Comparison of ENCODE assay signal across 8 cellular contexts in genomic region chr5:132865668-132866341, GRCh38. TPM values are rescaled to one million over a fixed set of nuclear protein-coding genes. Genes with fewer than 3 reads are reported as not detected.
DNase-seq lines count a peak whose midpoint lies in the region; ATAC-seq and TF ChIP-seq lines count a peak whose summit lies in the region.

No MANE protein-coding gene starts in this region.

- H3K4me1 ChIP-seq in IMR-90 (ENCODE audit: control insufficient read depth, insufficient read depth, low read length) (peaks cover 3% of the 10 kb centered on the region; the same call in 1 of the 2 replicates), mucosa of stomach (ENCODE audit: control insufficient read depth, insufficient read depth, low read length) (peaks cover 4% of the 10 kb centered on the region)

- H3K4ac ChIP-seq in IMR-90 (ENCODE audit: low read depth, low read length): peak overlapping the region; percentile 68

- BruUV-seq in IMR-90 (replicated peaks; lab: Mats Ljungman, UMichigan): no TSS peak

- POLR2A ChIA-PET in IMR-90 (lab: Charles Lee; ENCODE audit: unreplicated experiment): interaction anchor here (1.4 kb wide), 1 partner anchor 84 kb away, joined by 4 read pairs; no protein-coding TSS in a partner anchor

- H2BK5ac ChIP-seq in IMR-90 (ENCODE audit: low read depth, low read length, poor library complexity, severe bottlenecking): peak overlapping the region; percentile 53

- H3K56ac ChIP-seq in IMR-90 (ENCODE audit: extremely low read depth, insufficient read depth, low read length): peak overlapping the region; percentile 62; the same call in 1 of the 2 replicates

- peak overlapping the region; percentile 67 for H3K14ac ChIP-seq in IMR-90 (replicated peaks; ENCODE audit: low read depth, low read length)

- intact Hi-C loops in Right ventricle myocardium inferior (cut with DNase I): loop anchor here (1.0 kb wide), 1 partner anchor 36 kb away; the partner anchor contains the start of gene SHROOM1
- intact Hi-C loops in cardiac septum (cut with DNase I): loop anchor here (1.0 to 10.0 kb wide), 4 partner anchors 35 to 186 kb away; partner anchors contain the start of genes AFF4, HSPA4, SEPTIN8 and SHROOM1
- intact Hi-C loops in IMR-90 (cut with micrococcal nuclease): loop anchor here (1.0 to 5.0 kb wide), 3 partner anchors 36 to 481 kb away; partner anchors contain the start of gene SHROOM1

- in situ Hi-C loops in IMR-90 (cut with MboI; ENCODE audit: low sequenced_read_pairs): no loop called here

- WGBS in IMR-90 (ENCODE audit: extremely low coverage in 2 of 2, insufficient read length in 1 of 2), 2 experiments: 8% methylated on average over 8 of the region's 30 CpGs; no CpG with 5 or more reads in 1 of the 2 experiments

- TF ChIP-seq RAD21 in IMR-90 (IDR thresholded peaks at IDR 0.05; ENCODE audit: low read length): no peak

- no peak for TF ChIP-seq POLR2A in IMR-90 (IDR thresholded peaks at IDR 0.05; ENCODE audit: low read depth, low read length)

- H2BK15ac ChIP-seq in IMR-90 (ENCODE audit: low read depth, low read length): no peak overlapping the region

- H4K5ac ChIP-seq in IMR-90 (ENCODE audit: low read depth, low read length): peak overlapping the region; percentile 89

- H3K27me3 ChIP-seq in IMR-90 (ENCODE audit: control insufficient read depth, insufficient read depth, low read length): no peaks in the 10 kb centered on the region
- no peaks in the 10 kb centered on the region for H3K27me3 ChIP-seq in mucosa of stomach (ENCODE audit: control insufficient read depth, insufficient read depth, low read length)

- no peak for TF ChIP-seq CTCF in IMR-90 (conservative IDR thresholded peaks at IDR 0.05; ENCODE audit: low read depth, low read length)
- no peak for TF ChIP-seq CTCF in choroid plexus epithelial cell (conservative IDR thresholded peaks at IDR 0.05; ENCODE audit: low read depth, low read length)

- peak overlapping the region; percentile 54; the same call in 1 of the 2 replicates for H3K23ac ChIP-seq in IMR-90 (ENCODE audit: low read depth, low read length)

- H2BK20ac ChIP-seq in IMR-90 (ENCODE audit: low read depth, low read length): no peak overlapping the region

- peak overlapping the region; percentile 76 for H2AK9ac ChIP-seq in IMR-90 (replicated peaks; ENCODE audit: low read depth, low read length, poor library complexity)

- dilution Hi-C loops in IMR-90 (cut with HindIII; ENCODE audit: low sequenced_read_pairs, unreplicated experiment): no loop called here

- peak overlapping the region; percentile 77 to 91 for H4K8ac ChIP-seq in IMR-90 (ENCODE audit: low read depth in 2 of 2, low read length in 2 of 2)

- peaks cover 9 to 28% of the 10 kb centered on the region in 2 experiments for H3K79me1 ChIP-seq in IMR-90 (ENCODE audit: low read depth in 1 of 2, low read length in 2 of 2)

- peak overlapping the region; percentile 68 for H3K27ac ChIP-seq in IMR-90 (ENCODE audit: insufficient read depth, low read length)

- DNase-seq in Right ventricle myocardium inferior (ENCODE audit: missing footprints) (no peak), cardiac septum (ENCODE audit: low spot score) (no peak), IMR-90 (no peak), choroid plexus epithelial cell (ENCODE audit: low read depth) (no peak), KG1 (lab: John Stamatoyannopoulos, UW) (no peak), mucosa of gallbladder (ENCODE audit: low spot score) (no peak)

- H3K36me3 ChIP-seq in IMR-90 (ENCODE audit: control insufficient read depth, insufficient read depth, low read length) (peaks cover 16% of the 10 kb centered on the region), mucosa of stomach (ENCODE audit: control insufficient read depth, insufficient read depth, low read length) (no peaks in the 10 kb centered on the region)

- ATAC-seq in Right ventricle myocardium inferior (peak; percentile 41), IMR-90 (ENCODE audit: low read depth) (no peak), GM18520 (IDR thresholded peaks at IDR 0.05; ENCODE audit: unreplicated experiment) (no peak)

- peak overlapping the region; percentile 56 for H3K9ac ChIP-seq in IMR-90 (ENCODE audit: low read depth, low read length)
- H3K9ac ChIP-seq in mucosa of stomach (ENCODE audit: low read length): peak overlapping the region; percentile 94

- CTCF ChIA-PET in IMR-90 (lab: Yijun Ruan, JAX): interaction anchor here (0.7 to 2.0 kb wide), 4 partner anchors 10 to 37 kb away, joined by 3 to 7 read pairs (median 4); partner anchors contain the start of gene SHROOM1

- H3K18ac ChIP-seq in IMR-90 (ENCODE audit: low read depth, low read length): peak overlapping the region; percentile 1; the same call in 1 of the 2 replicates

- H3K4me3 ChIP-seq in IMR-90 (ENCODE audit: insufficient read depth, low read depth, low read length) (peak overlapping the region; percentile 81), choroid plexus epithelial cell (ENCODE audit: low read depth, low read length) (peak overlapping the region; percentile 95), mucosa of stomach (ENCODE audit: low read length) (peak overlapping the region; percentile 92)

- peak overlapping the region; percentile 36 for H3K4me2 ChIP-seq in IMR-90 (ENCODE audit: low read depth, low read length)

- H4K91ac ChIP-seq in IMR-90 (ENCODE audit: insufficient read depth, low read depth, low read length): peak overlapping the region; percentile 47

- H3K9me3 ChIP-seq in IMR-90 (ENCODE audit: control insufficient read depth, insufficient read depth, low read length): no peaks in the 10 kb centered on the region
- H3K9me3 ChIP-seq in mucosa of stomach (ENCODE audit: control insufficient read depth, low read length): no peaks in the 10 kb centered on the region

- peaks cover 5% of the 10 kb centered on the region for H3K9me1 ChIP-seq in IMR-90 (ENCODE audit: insufficient read depth, low read length)

- H2AK5ac ChIP-seq in IMR-90 (ENCODE audit: low read depth, low read length): peak overlapping the region; percentile 32

- H2AFZ ChIP-seq in IMR-90 (replicated peaks; ENCODE audit: low read length, poor library complexity): peak overlapping the region; percentile 97

- peaks cover 13% of the 10 kb centered on the region; the same call in 1 of the 2 replicates for H4K20me1 ChIP-seq in IMR-90 (ENCODE audit: insufficient read depth, low read length)

- peak overlapping the region; percentile 56 for H2BK120ac ChIP-seq in IMR-90 (ENCODE audit: low read depth, low read length)

TF ChIP-seq in IMR-90, 13 proteins besides CTCF, POLR2A, EP300 and RAD21 (continues in another document):
- TF ChIP-seq CEBPB (IDR thresholded peaks at IDR 0.05; ENCODE audit: low read depth, low read length): no peak
- TF ChIP-seq MXI1 (IDR thresholded peaks at IDR 0.05; ENCODE audit: borderline replicate concordance, low read depth, low read length): no peak
- no peak for TF ChIP-seq RFX5 (IDR thresholded peaks at IDR 0.05; ENCODE audit: low read depth, low read length)
- no peak for TF ChIP-seq MAZ (IDR thresholded peaks at IDR 0.05; ENCODE audit: borderline replicate concordance, low read depth, low read length)
- no peak for TF ChIP-seq ELK1 (IDR thresholded peaks at IDR 0.05; ENCODE audit: borderline replicate concordance, low read depth, low read length)
- TF ChIP-seq MAFK (IDR thresholded peaks at IDR 0.05; ENCODE audit: low read depth, low read length): no peak

RNA-seq across cellular contexts. Expression of gene GDF9, which starts 0.5 kb away (rescaled TPM):
- 0.24 TPM for total RNA-seq in Right ventricle myocardium inferior
- 0.43 TPM for total RNA-seq in cardiac septum
- 0.18 and 0.28 TPM in 2 replicates for total RNA-seq in IMR-90 (2012; rRNA removed)
- 0.16 and 0.21 TPM in 2 replicates for polyA plus RNA-seq in IMR-90 (2012; rRNA removed)
- 0.01 and 0.02 TPM in 2 replicates for polyA plus RNA-seq in IMR-90 (2012; cell fraction: cytosol; rRNA removed)
- polyA plus RNA-seq in IMR-90 (2012; cell fraction: nucleus; rRNA removed; ENCODE audit: low replicate concordance): 0.14 and 0.57 TPM in 2 replicates
- total RNA-seq in mucosa of gallbladder: 0.09 TPM

RNA-seq across cellular contexts. Expression of gene UQCRQ, which starts 0.6 kb away (rescaled TPM):
- 1,774 TPM for total RNA-seq in Right ventricle myocardium inferior
- 1,426 TPM for total RNA-seq in cardiac septum
- total RNA-seq in IMR-90 (2012; rRNA removed): 69.7 and 73.7 TPM in 2 replicates
- polyA plus RNA-seq in IMR-90 (2012; rRNA removed): 292 and 406 TPM in 2 replicates
- 213 and 412 TPM in 2 replicates for polyA plus RNA-seq in IMR-90 (2012; cell fraction: cytosol; rRNA removed)
- polyA plus RNA-seq in IMR-90 (2012; cell fraction: nucleus; rRNA removed; ENCODE audit: low replicate concordance): 72.8 and 108 TPM in 2 replicates
- 625 TPM for total RNA-seq in mucosa of gallbladder

RNA-seq across cellular contexts. Expression of gene LEAP2, which starts 7.7 kb away (rescaled TPM):
- total RNA-seq in Right ventricle myocardium inferior (1.1 TPM), cardiac septum (2.2 TPM), IMR-90 (2012; rRNA removed) (under 0.01 TPM in 2 replicates), mucosa of gallbladder (42.4 TPM)
- 0.23 and 0.36 TPM in 2 replicates for polyA plus RNA-seq in IMR-90 (2012; rRNA removed)
- polyA plus RNA-seq in IMR-90 (2012; cell fraction: cytosol; rRNA removed): 0.04 and 0.10 TPM in 2 replicates
- 0.55 and 3.5 TPM in 2 replicates for polyA plus RNA-seq in IMR-90 (2012; cell fraction: nucleus; rRNA removed; ENCODE audit: low replicate concordance)

RNA-seq across cellular contexts. Expression of gene SHROOM1, which starts 35.4 kb away (rescaled TPM):
- 5.0 TPM for total RNA-seq in Right ventricle myocardium inferior
- 4.7 TPM for total RNA-seq in cardiac septum
- total RNA-seq in IMR-90 (2012; rRNA removed): 1.4 and 2.5 TPM in 2 replicates
- polyA plus RNA-seq in IMR-90 (2012; rRNA removed): 6.3 and 8.8 TPM in 2 replicates
- 4.1 and 9.0 TPM in 2 replicates for polyA plus RNA-seq in IMR-90 (2012; cell fraction: cytosol; rRNA removed)
- polyA plus RNA-seq in IMR-90 (2012; cell fraction: nucleus; rRNA removed; ENCODE audit: low replicate concordance): 28.6 and 53.5 TPM in 2 replicates
- total RNA-seq in mucosa of gallbladder: 96.1 TPM

RNA-seq across cellular contexts. Expression of gene SOWAHA, which starts 52.7 kb away (rescaled TPM):
- total RNA-seq in Right ventricle myocardium inferior (0.27 TPM), cardiac septum (0.08 TPM), IMR-90 (2012; rRNA removed) (under 0.01 TPM in 1 of 2 replicates, not detected in the other), mucosa of gallbladder (22.2 TPM)
- polyA plus RNA-seq in IMR-90 (2012; rRNA removed): 0.03 TPM in 1 of 2 replicates, not detected in the other
- 0.02 and 0.04 TPM in 2 replicates for polyA plus RNA-seq in IMR-90 (2012; cell fraction: cytosol; rRNA removed)
- 0.01 TPM in 1 of 2 replicates, not detected in the other for polyA plus RNA-seq in IMR-90 (2012; cell fraction: nucleus; rRNA removed; ENCODE audit: low replicate concordance)

Comparison
In these comparisons a context has a peak if more than half of its experiments do, and no peak if none do; other contexts are left out.
1. RNA of gene LEAP2, which starts 7.7 kb away (total RNA-seq): 42.4 TPM in mucosa of gallbladder (single experiment); 2.2 TPM in cardiac septum (single experiment), 1.1 TPM in Right ventricle myocardium inferior (single experiment) and under 0.01 TPM in IMR-90; every median in the first group is over 10 times any median in the second.
2. Peak in every context shown above with its lines, with median percentiles within 50 percentile points of each other: H3K4me3 ChIP-seq.